ENCODE assay signal across 3 cellular contexts in the genomic region with DNA sequence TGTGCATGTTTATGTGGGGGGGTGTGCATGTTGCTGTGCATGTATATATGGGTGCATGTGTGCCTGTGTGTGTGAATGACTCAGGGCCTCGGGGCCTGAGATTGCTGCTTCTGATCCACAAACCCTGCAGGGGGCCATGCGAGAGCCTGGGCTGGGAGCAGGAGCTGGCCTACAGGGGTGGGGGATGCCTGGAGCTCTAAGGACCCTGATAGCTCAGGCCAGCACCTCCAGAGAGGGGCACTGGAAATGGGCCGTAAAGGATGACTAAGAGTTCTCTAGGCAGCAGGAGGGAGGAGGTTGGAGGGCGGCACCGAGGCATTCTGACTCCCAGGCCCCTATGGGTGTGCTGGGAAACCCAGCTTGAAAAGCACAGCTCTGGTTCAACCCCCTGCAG.
TF ChIP-seq lines count a peak whose summit lies in the region.

No MANE protein-coding gene starts in this region.

TF ChIP-seq in SK-N-SH treated with all-trans-retinoic acid at 6 μM for 48 hours, 23 proteins besides CTCF, POLR2A, EP300 and RAD21:
- TF ChIP-seq, protein P1, sequence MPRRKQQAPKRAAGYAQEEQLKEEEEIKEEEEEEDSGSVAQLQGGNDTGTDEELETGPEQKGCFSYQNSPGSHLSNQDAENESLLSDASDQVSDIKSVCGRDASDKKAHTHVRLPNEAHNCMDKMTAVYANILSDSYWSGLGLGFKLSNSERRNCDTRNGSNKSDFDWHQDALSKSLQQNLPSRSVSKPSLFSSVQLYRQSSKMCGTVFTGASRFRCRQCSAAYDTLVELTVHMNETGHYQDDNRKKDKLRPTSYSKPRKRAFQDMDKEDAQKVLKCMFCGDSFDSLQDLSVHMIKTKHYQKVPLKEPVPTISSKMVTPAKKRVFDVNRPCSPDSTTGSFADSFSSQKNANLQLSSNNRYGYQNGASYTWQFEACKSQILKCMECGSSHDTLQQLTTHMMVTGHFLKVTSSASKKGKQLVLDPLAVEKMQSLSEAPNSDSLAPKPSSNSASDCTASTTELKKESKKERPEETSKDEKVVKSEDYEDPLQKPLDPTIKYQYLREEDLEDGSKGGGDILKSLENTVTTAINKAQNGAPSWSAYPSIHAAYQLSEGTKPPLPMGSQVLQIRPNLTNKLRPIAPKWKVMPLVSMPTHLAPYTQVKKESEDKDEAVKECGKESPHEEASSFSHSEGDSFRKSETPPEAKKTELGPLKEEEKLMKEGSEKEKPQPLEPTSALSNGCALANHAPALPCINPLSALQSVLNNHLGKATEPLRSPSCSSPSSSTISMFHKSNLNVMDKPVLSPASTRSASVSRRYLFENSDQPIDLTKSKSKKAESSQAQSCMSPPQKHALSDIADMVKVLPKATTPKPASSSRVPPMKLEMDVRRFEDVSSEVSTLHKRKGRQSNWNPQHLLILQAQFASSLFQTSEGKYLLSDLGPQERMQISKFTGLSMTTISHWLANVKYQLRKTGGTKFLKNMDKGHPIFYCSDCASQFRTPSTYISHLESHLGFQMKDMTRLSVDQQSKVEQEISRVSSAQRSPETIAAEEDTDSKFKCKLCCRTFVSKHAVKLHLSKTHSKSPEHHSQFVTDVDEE (CRISPR knock-in tag; IDR thresholded peaks at IDR 0.05) = no peak
- TF ChIP-seq ZFP3 (CRISPR knock-in tag; IDR thresholded peaks at IDR 0.05) = peak; percentile 59; the same call in 1 of the 2 replicates

TF ChIP-seq in SK-N-SH, 30 proteins besides CTCF, POLR2A, EP300 and RAD21 (continued from another document and continues in another):
- TF ChIP-seq, protein P2, sequence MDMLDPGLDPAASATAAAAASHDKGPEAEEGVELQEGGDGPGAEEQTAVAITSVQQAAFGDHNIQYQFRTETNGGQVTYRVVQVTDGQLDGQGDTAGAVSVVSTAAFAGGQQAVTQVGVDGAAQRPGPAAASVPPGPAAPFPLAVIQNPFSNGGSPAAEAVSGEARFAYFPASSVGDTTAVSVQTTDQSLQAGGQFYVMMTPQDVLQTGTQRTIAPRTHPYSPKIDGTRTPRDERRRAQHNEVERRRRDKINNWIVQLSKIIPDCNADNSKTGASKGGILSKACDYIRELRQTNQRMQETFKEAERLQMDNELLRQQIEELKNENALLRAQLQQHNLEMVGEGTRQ (IDR thresholded peaks at IDR 0.05; ENCODE audit: borderline replicate concordance, low read depth, low read length) = no peak
- no peak for TF ChIP-seq NRF1 (IDR thresholded peaks at IDR 0.05; ENCODE audit: low read depth, low read length)
- TF ChIP-seq, protein P3, sequence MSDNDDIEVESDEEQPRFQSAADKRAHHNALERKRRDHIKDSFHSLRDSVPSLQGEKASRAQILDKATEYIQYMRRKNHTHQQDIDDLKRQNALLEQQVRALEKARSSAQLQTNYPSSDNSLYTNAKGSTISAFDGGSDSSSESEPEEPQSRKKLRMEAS (IDR thresholded peaks at IDR 0.05; ENCODE audit: low read depth) = no peak
- TF ChIP-seq, protein P4, sequence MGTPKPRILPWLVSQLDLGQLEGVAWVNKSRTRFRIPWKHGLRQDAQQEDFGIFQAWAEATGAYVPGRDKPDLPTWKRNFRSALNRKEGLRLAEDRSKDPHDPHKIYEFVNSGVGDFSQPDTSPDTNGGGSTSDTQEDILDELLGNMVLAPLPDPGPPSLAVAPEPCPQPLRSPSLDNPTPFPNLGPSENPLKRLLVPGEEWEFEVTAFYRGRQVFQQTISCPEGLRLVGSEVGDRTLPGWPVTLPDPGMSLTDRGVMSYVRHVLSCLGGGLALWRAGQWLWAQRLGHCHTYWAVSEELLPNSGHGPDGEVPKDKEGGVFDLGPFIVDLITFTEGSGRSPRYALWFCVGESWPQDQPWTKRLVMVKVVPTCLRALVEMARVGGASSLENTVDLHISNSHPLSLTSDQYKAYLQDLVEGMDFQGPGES (IDR thresholded peaks at IDR 0.05; ENCODE audit: low read depth, low read length) = no peak
- no peak for TF ChIP-seq TCF12 (IDR thresholded peaks at IDR 0.05)
- TF ChIP-seq, protein P5, sequence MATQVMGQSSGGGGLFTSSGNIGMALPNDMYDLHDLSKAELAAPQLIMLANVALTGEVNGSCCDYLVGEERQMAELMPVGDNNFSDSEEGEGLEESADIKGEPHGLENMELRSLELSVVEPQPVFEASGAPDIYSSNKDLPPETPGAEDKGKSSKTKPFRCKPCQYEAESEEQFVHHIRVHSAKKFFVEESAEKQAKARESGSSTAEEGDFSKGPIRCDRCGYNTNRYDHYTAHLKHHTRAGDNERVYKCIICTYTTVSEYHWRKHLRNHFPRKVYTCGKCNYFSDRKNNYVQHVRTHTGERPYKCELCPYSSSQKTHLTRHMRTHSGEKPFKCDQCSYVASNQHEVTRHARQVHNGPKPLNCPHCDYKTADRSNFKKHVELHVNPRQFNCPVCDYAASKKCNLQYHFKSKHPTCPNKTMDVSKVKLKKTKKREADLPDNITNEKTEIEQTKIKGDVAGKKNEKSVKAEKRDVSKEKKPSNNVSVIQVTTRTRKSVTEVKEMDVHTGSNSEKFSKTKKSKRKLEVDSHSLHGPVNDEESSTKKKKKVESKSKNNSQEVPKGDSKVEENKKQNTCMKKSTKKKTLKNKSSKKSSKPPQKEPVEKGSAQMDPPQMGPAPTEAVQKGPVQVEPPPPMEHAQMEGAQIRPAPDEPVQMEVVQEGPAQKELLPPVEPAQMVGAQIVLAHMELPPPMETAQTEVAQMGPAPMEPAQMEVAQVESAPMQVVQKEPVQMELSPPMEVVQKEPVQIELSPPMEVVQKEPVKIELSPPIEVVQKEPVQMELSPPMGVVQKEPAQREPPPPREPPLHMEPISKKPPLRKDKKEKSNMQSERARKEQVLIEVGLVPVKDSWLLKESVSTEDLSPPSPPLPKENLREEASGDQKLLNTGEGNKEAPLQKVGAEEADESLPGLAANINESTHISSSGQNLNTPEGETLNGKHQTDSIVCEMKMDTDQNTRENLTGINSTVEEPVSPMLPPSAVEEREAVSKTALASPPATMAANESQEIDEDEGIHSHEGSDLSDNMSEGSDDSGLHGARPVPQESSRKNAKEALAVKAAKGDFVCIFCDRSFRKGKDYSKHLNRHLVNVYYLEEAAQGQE (IDR thresholded peaks at IDR 0.05; ENCODE audit: low read depth, low read length) = no peak
- TF ChIP-seq, protein P6, sequence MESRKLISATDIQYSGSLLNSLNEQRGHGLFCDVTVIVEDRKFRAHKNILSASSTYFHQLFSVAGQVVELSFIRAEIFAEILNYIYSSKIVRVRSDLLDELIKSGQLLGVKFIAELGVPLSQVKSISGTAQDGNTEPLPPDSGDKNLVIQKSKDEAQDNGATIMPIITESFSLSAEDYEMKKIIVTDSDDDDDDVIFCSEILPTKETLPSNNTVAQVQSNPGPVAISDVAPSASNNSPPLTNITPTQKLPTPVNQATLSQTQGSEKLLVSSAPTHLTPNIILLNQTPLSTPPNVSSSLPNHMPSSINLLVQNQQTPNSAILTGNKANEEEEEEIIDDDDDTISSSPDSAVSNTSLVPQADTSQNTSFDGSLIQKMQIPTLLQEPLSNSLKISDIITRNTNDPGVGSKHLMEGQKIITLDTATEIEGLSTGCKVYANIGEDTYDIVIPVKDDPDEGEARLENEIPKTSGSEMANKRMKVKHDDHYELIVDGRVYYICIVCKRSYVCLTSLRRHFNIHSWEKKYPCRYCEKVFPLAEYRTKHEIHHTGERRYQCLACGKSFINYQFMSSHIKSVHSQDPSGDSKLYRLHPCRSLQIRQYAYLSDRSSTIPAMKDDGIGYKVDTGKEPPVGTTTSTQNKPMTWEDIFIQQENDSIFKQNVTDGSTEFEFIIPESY (IDR thresholded peaks at IDR 0.05; ENCODE audit: borderline replicate concordance, low read depth) = no peak
- TF ChIP-seq, protein P7, sequence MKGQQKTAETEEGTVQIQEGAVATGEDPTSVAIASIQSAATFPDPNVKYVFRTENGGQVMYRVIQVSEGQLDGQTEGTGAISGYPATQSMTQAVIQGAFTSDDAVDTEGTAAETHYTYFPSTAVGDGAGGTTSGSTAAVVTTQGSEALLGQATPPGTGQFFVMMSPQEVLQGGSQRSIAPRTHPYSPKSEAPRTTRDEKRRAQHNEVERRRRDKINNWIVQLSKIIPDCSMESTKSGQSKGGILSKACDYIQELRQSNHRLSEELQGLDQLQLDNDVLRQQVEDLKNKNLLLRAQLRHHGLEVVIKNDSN (IDR thresholded peaks at IDR 0.05; ENCODE audit: borderline replicate concordance, low read depth) = no peak
- TF ChIP-seq POLR2AphosphoS5 (IDR thresholded peaks at IDR 0.05; ENCODE audit: low read depth, low read length) = no peak
- TF ChIP-seq NFIC (IDR thresholded peaks at IDR 0.05; ENCODE audit: borderline replicate concordance) = no peak

TF ChIP-seq in HEK293, 187 proteins besides CTCF, POLR2A, EP300 and RAD21 (continued from another document):
- TF ChIP-seq ZIC2 (tag by site-specific recombination; IDR thresholded peaks at IDR 0.05) (peak; percentile 54; the same call in 1 of the 2 replicates), ZFP3 (tag by site-specific recombination; IDR thresholded peaks at IDR 0.05; ENCODE audit: low read depth) (peak; percentile 69), ZNF473 (tag by site-specific recombination; IDR thresholded peaks at IDR 0.05) (0 out of 2 replicates have a peak, but pooled peaks have one; percentile 5)
TF ChIP-seq in HEK293: peak in this region for 5.
